Comparison of ENCODE assay signal across 8 cellular contexts in the genomic region with DNA sequence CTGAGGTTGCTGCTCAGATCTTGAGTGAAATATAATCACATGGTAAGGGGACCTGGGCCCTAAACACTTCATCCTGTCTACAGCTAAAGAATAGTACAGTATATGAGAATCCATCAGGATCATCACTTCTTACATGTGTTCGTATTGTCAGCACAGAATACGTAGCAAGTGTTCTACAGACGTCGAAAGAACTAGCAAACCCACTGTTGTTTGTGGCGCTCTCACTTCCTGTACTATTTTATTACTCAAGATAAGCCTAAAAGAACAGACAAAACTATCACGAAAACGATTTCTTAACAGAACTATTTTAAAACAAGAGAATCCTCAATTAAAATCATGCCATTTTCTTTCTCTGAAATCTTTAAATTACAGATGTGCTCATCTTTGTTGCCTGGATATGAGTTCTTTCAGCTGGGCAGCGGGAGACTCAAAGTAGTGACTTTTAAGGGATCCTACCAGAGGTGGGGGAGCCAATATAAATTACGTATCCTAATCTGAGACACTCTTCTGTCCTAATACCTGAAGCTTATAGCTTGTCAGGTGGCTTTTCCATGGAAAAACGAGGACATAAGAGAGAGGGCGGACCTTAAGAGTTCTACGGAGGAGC. TPM values are rescaled to one million over a fixed set of nuclear protein-coding genes. Genes with fewer than 3 reads are reported as not detected.
DNase-seq lines count a peak whose midpoint lies in the region; ATAC-seq and TF ChIP-seq lines count a peak whose summit lies in the region.

No MANE protein-coding gene starts in this region.

- H3K4me3 Mint-ChIP-seq in stimulated activated naive CD8-positive, alpha-beta T cell treated with anti-CD3 and anti-CD28 coated beads, Interleukin-15, Interleukin-2, amounts not matched to agents 100 ng/mL and 50 ng/mL, for 24 hours = peak overlapping the region; percentile 100

- peaks cover 12% of the 10 kb centered on the region for H3K36me3 ChIP-seq in cardiac muscle cell

- H3K27ac ChIP-seq in cardiac muscle cell = peak overlapping the region; percentile 96

- H3K9me3 Mint-ChIP-seq in stimulated activated naive CD8-positive, alpha-beta T cell treated with anti-CD3 and anti-CD28 coated beads, Interleukin-15, Interleukin-2, amounts not matched to agents 100 ng/mL and 50 ng/mL, for 24 hours = no peaks in the 10 kb centered on the region

- H3K27ac Mint-ChIP-seq in stimulated activated naive CD8-positive, alpha-beta T cell treated with anti-CD3 and anti-CD28 coated beads, Interleukin-15, Interleukin-2, amounts not matched to agents 100 ng/mL and 50 ng/mL, for 24 hours = peak overlapping the region; percentile 100

- no peaks in the 10 kb centered on the region for H3K27me3 ChIP-seq in cardiac muscle cell

- TF ChIP-seq CTCF in cardiac muscle cell (IDR thresholded peaks at IDR 0.05; ENCODE audit: low read depth, low read length) = no peak

- H3K36me3 Mint-ChIP-seq in stimulated activated naive CD8-positive, alpha-beta T cell treated with anti-CD3 and anti-CD28 coated beads, Interleukin-15, Interleukin-2, amounts not matched to agents 100 ng/mL and 50 ng/mL, for 24 hours (ENCODE audit: low read depth) = peaks cover 30% of the 10 kb centered on the region

- peak in 1 of 2 donors; percentile 40 for DNase-seq in cardiac muscle cell (ENCODE audit: low read depth in 1 of 2, low spot score in 1 of 2)
- DNase-seq in Right ventricle myocardium superior = no peak
- DNase-seq in MV-4-11 (lab: John Stamatoyannopoulos, UW) = peak; percentile 57
- DNase-seq in amniotic epithelial cell (ENCODE audit: low read depth) = peak; percentile 39
- DNase-seq in inferior parietal cortex (ENCODE audit: extremely low spot score) = peak; percentile 72
- DNase-seq in NCI-H524 treated with DMSO at 0.1 percent for 48 hours (lab: John Stamatoyannopoulos, UW) = no peak

- H3K4me1 ChIP-seq in cardiac muscle cell (ENCODE audit: low read depth) = peaks cover 10% of the 10 kb centered on the region

- no peaks in the 10 kb centered on the region for H3K27me3 Mint-ChIP-seq in stimulated activated naive CD8-positive, alpha-beta T cell treated with anti-CD3 and anti-CD28 coated beads, Interleukin-15, Interleukin-2, amounts not matched to agents 100 ng/mL and 50 ng/mL, for 24 hours

- no peaks in the 10 kb centered on the region for H3K9me3 ChIP-seq in cardiac muscle cell (ENCODE audit: low read depth)

- H3K4me3 ChIP-seq in cardiac muscle cell = peak overlapping the region; percentile 92

- ATAC-seq in Right ventricle myocardium superior (ENCODE audit: poor library complexity) (no peak), GM21360 (IDR thresholded peaks at IDR 0.05; ENCODE audit: unreplicated experiment) (no peak)

- peaks cover 41% of the 10 kb centered on the region for H3K4me1 Mint-ChIP-seq in stimulated activated naive CD8-positive, alpha-beta T cell treated with anti-CD3 and anti-CD28 coated beads, Interleukin-15, Interleukin-2, amounts not matched to agents 100 ng/mL and 50 ng/mL, for 24 hours (ENCODE audit: low read depth)

- intact Hi-C loops in Right ventricle myocardium superior (cut with DNase I) = loop anchor here (10.0 kb wide), 1 partner anchor 113 kb away; a partner anchor contains a TSS

RNA-seq across cellular contexts. Expression of a gene that starts 0.7 kb away (rescaled TPM):
- total RNA-seq in cardiac muscle cell = 15.5 and 19.7 TPM in 2 replicates
- 26.6 and 27.1 TPM in 2 replicates for polyA plus RNA-seq in cardiac muscle cell
- total RNA-seq in Right ventricle myocardium superior = 11.9 TPM

RNA-seq across cellular contexts. Expression of a gene that starts 1.4 kb away (rescaled TPM):
- 94.9 and 102 TPM in 2 replicates for total RNA-seq in cardiac muscle cell
- 122 and 130 TPM in 2 replicates for polyA plus RNA-seq in cardiac muscle cell
- total RNA-seq in Right ventricle myocardium superior = 20.7 TPM

RNA-seq across cellular contexts. Expression of a gene that starts 56.2 kb away (rescaled TPM):
- total RNA-seq in cardiac muscle cell (78.2 and 96.2 TPM in 2 replicates), Right ventricle myocardium superior (10.4 TPM)
- 62.0 and 86.0 TPM in 2 replicates for polyA plus RNA-seq in cardiac muscle cell

Comparison
In these comparisons a context has a peak if more than half of its experiments do, and no peak if none do; other contexts are left out.
1. DNase-seq: peak in MV-4-11 (single experiment), amniotic epithelial cell (single experiment) and inferior parietal cortex (single experiment); none in Right ventricle myocardium superior (single experiment) and NCI-H524 treated with DMSO at 0.1 percent for 48 hours (single experiment).